Comparison of ENCODE assay signal across 1 cellular context in genomic region chrX:633043-633654, GRCh38.
TF ChIP-seq lines count a peak whose summit lies in the region.

No MANE protein-coding gene starts in this region.

TF ChIP-seq in WTC11, 78 proteins besides CTCF, POLR2A, EP300 and RAD21 (continued from another document):
- no peak for TF ChIP-seq ZNF671 (CRISPR knock-in tag; IDR thresholded peaks at IDR 0.05)
